22 cellular contexts compared by ENCODE assay signal in genomic region chr1:56187410-56187809, GRCh38.
"Had no signal": no experiment of that assay in that cellular context is flagged by ENCODE, and none has a peak within 500 bp of the region (broad histone marks: within the 10 kb centered on the region; RNA-seq: fewer than 3 reads in every experiment).

No MANE protein-coding gene starts in this region.

- H3K4me3 ChIP-seq: coronary artery, left lung, lung, prostate gland, spleen, tibial artery, upper lobe of right lung, vagina had no signal

- H3K36me3 Mint-ChIP-seq: natural killer cell treated with Interleukin-12 subunit alpha and Interleukin-12 subunit beta and Interleukin-15 and Interleukin-18, amount 100 ng/mL, for 72 hours; stimulated activated memory B cell treated with anti-CD40 and anti-IgM and Interleukin-4, amounts not matched to agents 10 μg/mL and 1 μg/mL and 100 μg/mL, for 72 hours had no signal

- H3K27ac ChIP-seq: coronary artery, left lung, parathyroid adenoma, prostate gland, spleen, tibial artery, upper lobe of right lung, vagina had no signal

- H3K27ac Mint-ChIP-seq: endodermal cell; natural killer cell treated with Interleukin-12 subunit alpha and Interleukin-12 subunit beta and Interleukin-15 and Interleukin-18, amount 100 ng/mL, for 72 hours; stimulated activated memory B cell treated with anti-CD40 and anti-IgM and Interleukin-4, amounts not matched to agents 10 μg/mL and 1 μg/mL and 100 μg/mL, for 72 hours; stimulated activated naive CD8-positive, alpha-beta T cell treated with anti-CD3 and anti-CD28 coated beads, Interleukin-15, Interleukin-2, amounts not matched to agents 100 ng/mL and 50 ng/mL, for 24 hours had no signal

- ATAC-seq: left lung; natural killer cell treated with Interleukin-12 subunit alpha and Interleukin-12 subunit beta and Interleukin-15 and Interleukin-18, amount 100 ng/mL, for 72 hours; sciatic nerve; stimulated activated memory B cell treated with anti-CD40 and anti-IgM and Interleukin-4, amounts not matched to agents 10 μg/mL and 1 μg/mL and 100 μg/mL, for 72 hours; upper lobe of right lung had no signal

- H3K27me3 ChIP-seq: left lung, spleen, tibial artery, upper lobe of right lung, vagina had no signal

- H3K36me3 ChIP-seq: left lung, prostate gland, spleen, tibial artery, upper lobe of right lung, vagina had no signal

- H3K4me3 Mint-ChIP-seq: endodermal cell; natural killer cell treated with Interleukin-12 subunit alpha and Interleukin-12 subunit beta and Interleukin-15 and Interleukin-18, amount 100 ng/mL, for 72 hours; stimulated activated memory B cell treated with anti-CD40 and anti-IgM and Interleukin-4, amounts not matched to agents 10 μg/mL and 1 μg/mL and 100 μg/mL, for 72 hours; stimulated activated naive CD8-positive, alpha-beta T cell treated with anti-CD3 and anti-CD28 coated beads, Interleukin-15, Interleukin-2, amounts not matched to agents 100 ng/mL and 50 ng/mL, for 24 hours had no signal

- H3K9me3 ChIP-seq: left lung, prostate gland, spleen, tibial artery, upper lobe of right lung, vagina had no signal

- H3K4me1 Mint-ChIP-seq: stimulated activated memory B cell treated with anti-CD40 and anti-IgM and Interleukin-4, amounts not matched to agents 10 μg/mL and 1 μg/mL and 100 μg/mL, for 72 hours had no signal

- H3K9me3 Mint-ChIP-seq: endodermal cell; natural killer cell treated with Interleukin-12 subunit alpha and Interleukin-12 subunit beta and Interleukin-15 and Interleukin-18, amount 100 ng/mL, for 72 hours; stimulated activated memory B cell treated with anti-CD40 and anti-IgM and Interleukin-4, amounts not matched to agents 10 μg/mL and 1 μg/mL and 100 μg/mL, for 72 hours; stimulated activated naive CD8-positive, alpha-beta T cell treated with anti-CD3 and anti-CD28 coated beads, Interleukin-15, Interleukin-2, amounts not matched to agents 100 ng/mL and 50 ng/mL, for 24 hours had no signal

- DNase-seq: effector CD4-positive, alpha-beta T cell; endodermal cell; islet precursor cell; left lung; mesenchymal stem cell; midbrain; occipital lobe; spleen; stimulated activated CD4-positive, alpha-beta T cell treated with anti-CD3 and anti-CD28 coated beads, Interleukin-15, amount 100 ng/mL, for 24 hours; stimulated activated CD4-positive, alpha-beta T cell treated with anti-CD3 and anti-CD28 coated beads, Interleukin-1b, Interleukin-23, amount 100 ng/mL, for 48 hours; stimulated activated CD4-positive, alpha-beta T cell treated with anti-CD3 and anti-CD28 coated beads, Interleukin-4, amount 100 ng/mL, for 24 hours; tibial artery; upper lobe of right lung had no signal

- H3K27me3 Mint-ChIP-seq: stimulated activated memory B cell treated with anti-CD40 and anti-IgM and Interleukin-4, amounts not matched to agents 10 μg/mL and 1 μg/mL and 100 μg/mL, for 72 hours had no signal

- H3K4me1 ChIP-seq: parathyroid adenoma, prostate gland, spleen had no signal
